1 cellular context compared by ENCODE assay signal in the genomic region with DNA sequence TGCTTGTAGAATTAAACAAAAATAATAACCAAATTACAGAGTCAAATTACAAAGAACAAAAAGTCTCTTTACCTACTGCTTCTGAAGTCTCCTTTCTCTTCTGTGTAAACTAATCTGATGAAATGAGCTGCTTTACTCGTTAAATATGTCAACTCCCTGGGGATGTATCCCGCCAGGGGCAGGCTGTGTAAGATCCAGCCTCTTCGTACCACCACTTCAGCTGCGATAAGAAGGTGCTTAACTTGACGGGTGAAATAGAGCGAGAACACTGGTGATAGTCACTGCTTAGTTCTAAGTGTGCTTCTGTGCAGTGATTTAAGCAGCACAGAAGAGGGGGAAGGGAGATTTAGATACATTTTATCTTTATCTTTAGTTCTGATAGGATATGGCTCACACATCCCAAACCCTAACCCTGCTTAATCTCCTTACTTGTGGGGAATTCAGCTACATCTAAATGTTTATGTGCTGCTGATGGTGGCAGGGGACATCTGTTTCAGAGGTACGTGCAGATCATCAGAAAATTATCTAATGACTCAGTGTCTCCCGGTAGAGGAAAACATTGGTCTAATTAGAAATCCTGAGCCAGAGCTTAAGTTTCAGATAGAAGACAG.
TF ChIP-seq lines count a peak whose summit lies in the region.

No MANE protein-coding gene starts in this region.

TF ChIP-seq in HEK293, 187 proteins besides CTCF, POLR2A, EP300 and RAD21 (continued from another document and continues in another):
- TF ChIP-seq, protein P1, sequence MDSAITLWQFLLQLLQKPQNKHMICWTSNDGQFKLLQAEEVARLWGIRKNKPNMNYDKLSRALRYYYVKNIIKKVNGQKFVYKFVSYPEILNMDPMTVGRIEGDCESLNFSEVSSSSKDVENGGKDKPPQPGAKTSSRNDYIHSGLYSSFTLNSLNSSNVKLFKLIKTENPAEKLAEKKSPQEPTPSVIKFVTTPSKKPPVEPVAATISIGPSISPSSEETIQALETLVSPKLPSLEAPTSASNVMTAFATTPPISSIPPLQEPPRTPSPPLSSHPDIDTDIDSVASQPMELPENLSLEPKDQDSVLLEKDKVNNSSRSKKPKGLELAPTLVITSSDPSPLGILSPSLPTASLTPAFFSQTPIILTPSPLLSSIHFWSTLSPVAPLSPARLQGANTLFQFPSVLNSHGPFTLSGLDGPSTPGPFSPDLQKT (IDR thresholded peaks at IDR 0.05; ENCODE audit: borderline replicate concordance, low read depth, low read length): no peak
- TF ChIP-seq ZNF626 (tag by site-specific recombination; IDR thresholded peaks at IDR 0.05): no peak
- TF ChIP-seq, protein P2, sequence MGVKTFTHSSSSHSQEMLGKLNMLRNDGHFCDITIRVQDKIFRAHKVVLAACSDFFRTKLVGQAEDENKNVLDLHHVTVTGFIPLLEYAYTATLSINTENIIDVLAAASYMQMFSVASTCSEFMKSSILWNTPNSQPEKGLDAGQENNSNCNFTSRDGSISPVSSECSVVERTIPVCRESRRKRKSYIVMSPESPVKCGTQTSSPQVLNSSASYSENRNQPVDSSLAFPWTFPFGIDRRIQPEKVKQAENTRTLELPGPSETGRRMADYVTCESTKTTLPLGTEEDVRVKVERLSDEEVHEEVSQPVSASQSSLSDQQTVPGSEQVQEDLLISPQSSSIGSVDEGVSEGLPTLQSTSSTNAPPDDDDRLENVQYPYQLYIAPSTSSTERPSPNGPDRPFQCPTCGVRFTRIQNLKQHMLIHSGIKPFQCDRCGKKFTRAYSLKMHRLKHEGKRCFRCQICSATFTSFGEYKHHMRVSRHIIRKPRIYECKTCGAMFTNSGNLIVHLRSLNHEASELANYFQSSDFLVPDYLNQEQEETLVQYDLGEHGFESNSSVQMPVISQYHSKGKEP (tag by site-specific recombination; IDR thresholded peaks at IDR 0.05): no peak
- TF ChIP-seq SCRT1 (tag by site-specific recombination; IDR thresholded peaks at IDR 0.05; ENCODE audit: borderline replicate concordance): peak; percentile 85
- TF ChIP-seq ZNF10 (tag by site-specific recombination; IDR thresholded peaks at IDR 0.05): no peak; the same call in 1 of the 2 replicates
- TF ChIP-seq, protein P3, sequence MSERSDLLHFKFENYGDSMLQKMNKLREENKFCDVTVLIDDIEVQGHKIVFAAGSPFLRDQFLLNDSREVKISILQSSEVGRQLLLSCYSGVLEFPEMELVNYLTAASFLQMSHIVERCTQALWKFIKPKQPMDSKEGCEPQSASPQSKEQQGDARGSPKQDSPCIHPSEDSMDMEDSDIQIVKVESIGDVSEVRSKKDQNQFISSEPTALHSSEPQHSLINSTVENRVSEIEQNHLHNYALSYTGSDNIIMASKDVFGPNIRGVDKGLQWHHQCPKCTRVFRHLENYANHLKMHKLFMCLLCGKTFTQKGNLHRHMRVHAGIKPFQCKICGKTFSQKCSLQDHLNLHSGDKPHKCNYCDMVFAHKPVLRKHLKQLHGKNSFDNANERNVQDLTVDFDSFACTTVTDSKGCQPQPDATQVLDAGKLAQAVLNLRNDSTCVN (tag by site-specific recombination; optimal IDR thresholded peaks at IDR 0.05): no peak
- TF ChIP-seq ZNF433 (tag by site-specific recombination; IDR thresholded peaks at IDR 0.05; ENCODE audit: low read depth): no peak
- peak; percentile 98 for TF ChIP-seq TRIM28 (IDR thresholded peaks at IDR 0.05; ENCODE audit: borderline replicate concordance, low read length)
- TF ChIP-seq KLF7 (tag by site-specific recombination; IDR thresholded peaks at IDR 0.05; ENCODE audit: borderline replicate concordance): no peak; the same call in 1 of the 2 replicates
- TF ChIP-seq GLIS2 (tag by site-specific recombination; IDR thresholded peaks at IDR 0.05): peak; percentile 66
- TF ChIP-seq SETDB1 (IDR thresholded peaks at IDR 0.05; ENCODE audit: insufficient read length, low read length): no peak
- TF ChIP-seq ZNF791 (tag by site-specific recombination; IDR thresholded peaks at IDR 0.05): no peak
- no peak; the same call in 1 of the 2 replicates for TF ChIP-seq ZNF423 (tag by site-specific recombination; IDR thresholded peaks at IDR 0.05)
- TF ChIP-seq ZNF785 (tag by site-specific recombination; IDR thresholded peaks at IDR 0.05): no peak
- peak; percentile 99 for TF ChIP-seq BCL11A (tag by site-specific recombination; IDR thresholded peaks at IDR 0.05; ENCODE audit: low read depth)
- TF ChIP-seq ZBTB8A (tag by site-specific recombination; IDR thresholded peaks at IDR 0.05): no peak; the same call in none of the 2 replicates
- no peak for TF ChIP-seq ZNF776 (tag by site-specific recombination; IDR thresholded peaks at IDR 0.05; ENCODE audit: borderline replicate concordance)
- TF ChIP-seq, protein P4, sequence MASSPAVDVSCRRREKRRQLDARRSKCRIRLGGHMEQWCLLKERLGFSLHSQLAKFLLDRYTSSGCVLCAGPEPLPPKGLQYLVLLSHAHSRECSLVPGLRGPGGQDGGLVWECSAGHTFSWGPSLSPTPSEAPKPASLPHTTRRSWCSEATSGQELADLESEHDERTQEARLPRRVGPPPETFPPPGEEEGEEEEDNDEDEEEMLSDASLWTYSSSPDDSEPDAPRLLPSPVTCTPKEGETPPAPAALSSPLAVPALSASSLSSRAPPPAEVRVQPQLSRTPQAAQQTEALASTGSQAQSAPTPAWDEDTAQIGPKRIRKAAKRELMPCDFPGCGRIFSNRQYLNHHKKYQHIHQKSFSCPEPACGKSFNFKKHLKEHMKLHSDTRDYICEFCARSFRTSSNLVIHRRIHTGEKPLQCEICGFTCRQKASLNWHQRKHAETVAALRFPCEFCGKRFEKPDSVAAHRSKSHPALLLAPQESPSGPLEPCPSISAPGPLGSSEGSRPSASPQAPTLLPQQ (tag by site-specific recombination; IDR thresholded peaks at IDR 0.05): peak; percentile 87
- TF ChIP-seq, protein P5, sequence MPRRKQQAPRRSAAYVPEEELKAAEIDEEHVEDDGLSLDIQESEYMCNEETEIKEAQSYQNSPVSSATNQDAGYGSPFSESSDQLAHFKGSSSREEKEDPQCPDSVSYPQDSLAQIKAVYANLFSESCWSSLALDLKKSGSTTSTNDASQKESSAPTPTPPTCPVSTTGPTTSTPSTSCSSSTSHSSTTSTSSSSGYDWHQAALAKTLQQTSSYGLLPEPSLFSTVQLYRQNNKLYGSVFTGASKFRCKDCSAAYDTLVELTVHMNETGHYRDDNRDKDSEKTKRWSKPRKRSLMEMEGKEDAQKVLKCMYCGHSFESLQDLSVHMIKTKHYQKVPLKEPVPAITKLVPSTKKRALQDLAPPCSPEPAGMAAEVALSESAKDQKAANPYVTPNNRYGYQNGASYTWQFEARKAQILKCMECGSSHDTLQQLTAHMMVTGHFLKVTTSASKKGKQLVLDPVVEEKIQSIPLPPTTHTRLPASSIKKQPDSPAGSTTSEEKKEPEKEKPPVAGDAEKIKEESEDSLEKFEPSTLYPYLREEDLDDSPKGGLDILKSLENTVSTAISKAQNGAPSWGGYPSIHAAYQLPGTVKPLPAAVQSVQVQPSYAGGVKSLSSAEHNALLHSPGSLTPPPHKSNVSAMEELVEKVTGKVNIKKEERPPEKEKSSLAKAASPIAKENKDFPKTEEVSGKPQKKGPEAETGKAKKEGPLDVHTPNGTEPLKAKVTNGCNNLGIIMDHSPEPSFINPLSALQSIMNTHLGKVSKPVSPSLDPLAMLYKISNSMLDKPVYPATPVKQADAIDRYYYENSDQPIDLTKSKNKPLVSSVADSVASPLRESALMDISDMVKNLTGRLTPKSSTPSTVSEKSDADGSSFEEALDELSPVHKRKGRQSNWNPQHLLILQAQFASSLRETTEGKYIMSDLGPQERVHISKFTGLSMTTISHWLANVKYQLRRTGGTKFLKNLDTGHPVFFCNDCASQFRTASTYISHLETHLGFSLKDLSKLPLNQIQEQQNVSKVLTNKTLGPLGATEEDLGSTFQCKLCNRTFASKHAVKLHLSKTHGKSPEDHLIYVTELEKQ (tag by site-specific recombination; IDR thresholded peaks at IDR 0.05; ENCODE audit: borderline replicate concordance): peak; percentile 97
- no peak for TF ChIP-seq ZNF530 (tag by site-specific recombination; IDR thresholded peaks at IDR 0.05; ENCODE audit: low read depth)
- TF ChIP-seq ZNF585B (tag by site-specific recombination; IDR thresholded peaks at IDR 0.05): no peak
- no peak for TF ChIP-seq ZNF514 (tag by site-specific recombination; IDR thresholded peaks at IDR 0.05)
- peak; percentile 85 for TF ChIP-seq ZSCAN16 (tag by site-specific recombination; IDR thresholded peaks at IDR 0.05)
- TF ChIP-seq, protein P6, sequence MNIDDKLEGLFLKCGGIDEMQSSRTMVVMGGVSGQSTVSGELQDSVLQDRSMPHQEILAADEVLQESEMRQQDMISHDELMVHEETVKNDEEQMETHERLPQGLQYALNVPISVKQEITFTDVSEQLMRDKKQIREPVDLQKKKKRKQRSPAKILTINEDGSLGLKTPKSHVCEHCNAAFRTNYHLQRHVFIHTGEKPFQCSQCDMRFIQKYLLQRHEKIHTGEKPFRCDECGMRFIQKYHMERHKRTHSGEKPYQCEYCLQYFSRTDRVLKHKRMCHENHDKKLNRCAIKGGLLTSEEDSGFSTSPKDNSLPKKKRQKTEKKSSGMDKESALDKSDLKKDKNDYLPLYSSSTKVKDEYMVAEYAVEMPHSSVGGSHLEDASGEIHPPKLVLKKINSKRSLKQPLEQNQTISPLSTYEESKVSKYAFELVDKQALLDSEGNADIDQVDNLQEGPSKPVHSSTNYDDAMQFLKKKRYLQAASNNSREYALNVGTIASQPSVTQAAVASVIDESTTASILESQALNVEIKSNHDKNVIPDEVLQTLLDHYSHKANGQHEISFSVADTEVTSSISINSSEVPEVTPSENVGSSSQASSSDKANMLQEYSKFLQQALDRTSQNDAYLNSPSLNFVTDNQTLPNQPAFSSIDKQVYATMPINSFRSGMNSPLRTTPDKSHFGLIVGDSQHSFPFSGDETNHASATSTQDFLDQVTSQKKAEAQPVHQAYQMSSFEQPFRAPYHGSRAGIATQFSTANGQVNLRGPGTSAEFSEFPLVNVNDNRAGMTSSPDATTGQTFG (tag by site-specific recombination; IDR thresholded peaks at IDR 0.05; ENCODE audit: borderline replicate concordance): no peak
- no peak for TF ChIP-seq GLI4 (tag by site-specific recombination; IDR thresholded peaks at IDR 0.05)
- no peak for TF ChIP-seq MEIS1 (CRISPR knock-in tag; IDR thresholded peaks at IDR 0.05; ENCODE audit: borderline replicate concordance)
- no peak for TF ChIP-seq ZNF175 (tag by site-specific recombination; IDR thresholded peaks at IDR 0.05)
- no peak for TF ChIP-seq ZNF211 (tag by site-specific recombination; IDR thresholded peaks at IDR 0.05; ENCODE audit: low read depth)
- TF ChIP-seq ZNF121 (tag by site-specific recombination; IDR thresholded peaks at IDR 0.05): no peak
- no peak for TF ChIP-seq ZNF140 (tag by site-specific recombination; IDR thresholded peaks at IDR 0.05)
- TF ChIP-seq ZNF391 (tag by site-specific recombination; IDR thresholded peaks at IDR 0.05; ENCODE audit: borderline replicate concordance, low read depth): peak; percentile 76; the same call in 1 of the 2 replicates
- peak; percentile 95 for TF ChIP-seq BCL11B (tag by site-specific recombination; IDR thresholded peaks at IDR 0.05; ENCODE audit: low read depth)
- TF ChIP-seq ZSCAN30 (tag by site-specific recombination; IDR thresholded peaks at IDR 0.05): no peak
- TF ChIP-seq YY1 (tag by site-specific recombination; IDR thresholded peaks at IDR 0.05): no peak
- TF ChIP-seq ZNF335 (tag by site-specific recombination; conservative IDR thresholded peaks at IDR 0.05): peak; percentile 52; the same call in 1 of the 2 replicates
- peak; percentile 81 for TF ChIP-seq ZNF146 (tag by site-specific recombination; IDR thresholded peaks at IDR 0.05)
- peak; percentile 92; the same call in 1 of the 2 replicates for TF ChIP-seq ZBTB1 (tag by site-specific recombination; IDR thresholded peaks at IDR 0.05)
- no peak; the same call in 1 of the 2 replicates for TF ChIP-seq ZNF76 (tag by site-specific recombination; IDR thresholded peaks at IDR 0.05; ENCODE audit: borderline replicate concordance, low read depth)
- TF ChIP-seq, protein P7, sequence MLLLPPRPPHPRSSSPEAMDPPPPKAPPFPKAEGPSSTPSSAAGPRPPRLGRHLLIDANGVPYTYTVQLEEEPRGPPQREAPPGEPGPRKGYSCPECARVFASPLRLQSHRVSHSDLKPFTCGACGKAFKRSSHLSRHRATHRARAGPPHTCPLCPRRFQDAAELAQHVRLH (tag by site-specific recombination; IDR thresholded peaks at IDR 0.05): peak; percentile 87
- TF ChIP-seq, protein P8, sequence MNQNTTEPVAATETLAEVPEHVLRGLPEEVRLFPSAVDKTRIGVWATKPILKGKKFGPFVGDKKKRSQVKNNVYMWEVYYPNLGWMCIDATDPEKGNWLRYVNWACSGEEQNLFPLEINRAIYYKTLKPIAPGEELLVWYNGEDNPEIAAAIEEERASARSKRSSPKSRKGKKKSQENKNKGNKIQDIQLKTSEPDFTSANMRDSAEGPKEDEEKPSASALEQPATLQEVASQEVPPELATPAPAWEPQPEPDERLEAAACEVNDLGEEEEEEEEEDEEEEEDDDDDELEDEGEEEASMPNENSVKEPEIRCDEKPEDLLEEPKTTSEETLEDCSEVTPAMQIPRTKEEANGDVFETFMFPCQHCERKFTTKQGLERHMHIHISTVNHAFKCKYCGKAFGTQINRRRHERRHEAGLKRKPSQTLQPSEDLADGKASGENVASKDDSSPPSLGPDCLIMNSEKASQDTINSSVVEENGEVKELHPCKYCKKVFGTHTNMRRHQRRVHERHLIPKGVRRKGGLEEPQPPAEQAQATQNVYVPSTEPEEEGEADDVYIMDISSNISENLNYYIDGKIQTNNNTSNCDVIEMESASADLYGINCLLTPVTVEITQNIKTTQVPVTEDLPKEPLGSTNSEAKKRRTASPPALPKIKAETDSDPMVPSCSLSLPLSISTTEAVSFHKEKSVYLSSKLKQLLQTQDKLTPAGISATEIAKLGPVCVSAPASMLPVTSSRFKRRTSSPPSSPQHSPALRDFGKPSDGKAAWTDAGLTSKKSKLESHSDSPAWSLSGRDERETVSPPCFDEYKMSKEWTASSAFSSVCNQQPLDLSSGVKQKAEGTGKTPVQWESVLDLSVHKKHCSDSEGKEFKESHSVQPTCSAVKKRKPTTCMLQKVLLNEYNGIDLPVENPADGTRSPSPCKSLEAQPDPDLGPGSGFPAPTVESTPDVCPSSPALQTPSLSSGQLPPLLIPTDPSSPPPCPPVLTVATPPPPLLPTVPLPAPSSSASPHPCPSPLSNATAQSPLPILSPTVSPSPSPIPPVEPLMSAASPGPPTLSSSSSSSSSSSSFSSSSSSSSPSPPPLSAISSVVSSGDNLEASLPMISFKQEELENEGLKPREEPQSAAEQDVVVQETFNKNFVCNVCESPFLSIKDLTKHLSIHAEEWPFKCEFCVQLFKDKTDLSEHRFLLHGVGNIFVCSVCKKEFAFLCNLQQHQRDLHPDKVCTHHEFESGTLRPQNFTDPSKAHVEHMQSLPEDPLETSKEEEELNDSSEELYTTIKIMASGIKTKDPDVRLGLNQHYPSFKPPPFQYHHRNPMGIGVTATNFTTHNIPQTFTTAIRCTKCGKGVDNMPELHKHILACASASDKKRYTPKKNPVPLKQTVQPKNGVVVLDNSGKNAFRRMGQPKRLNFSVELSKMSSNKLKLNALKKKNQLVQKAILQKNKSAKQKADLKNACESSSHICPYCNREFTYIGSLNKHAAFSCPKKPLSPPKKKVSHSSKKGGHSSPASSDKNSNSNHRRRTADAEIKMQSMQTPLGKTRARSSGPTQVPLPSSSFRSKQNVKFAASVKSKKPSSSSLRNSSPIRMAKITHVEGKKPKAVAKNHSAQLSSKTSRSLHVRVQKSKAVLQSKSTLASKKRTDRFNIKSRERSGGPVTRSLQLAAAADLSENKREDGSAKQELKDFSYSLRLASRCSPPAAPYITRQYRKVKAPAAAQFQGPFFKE (tag by site-specific recombination; IDR thresholded peaks at IDR 0.05; ENCODE audit: borderline replicate concordance): no peak
- TF ChIP-seq ZNF24 (tag by site-specific recombination; IDR thresholded peaks at IDR 0.05): peak; percentile 99
- no peak for TF ChIP-seq ZNF184 (tag by site-specific recombination; IDR thresholded peaks at IDR 0.05)
